In the genomic region with DNA sequence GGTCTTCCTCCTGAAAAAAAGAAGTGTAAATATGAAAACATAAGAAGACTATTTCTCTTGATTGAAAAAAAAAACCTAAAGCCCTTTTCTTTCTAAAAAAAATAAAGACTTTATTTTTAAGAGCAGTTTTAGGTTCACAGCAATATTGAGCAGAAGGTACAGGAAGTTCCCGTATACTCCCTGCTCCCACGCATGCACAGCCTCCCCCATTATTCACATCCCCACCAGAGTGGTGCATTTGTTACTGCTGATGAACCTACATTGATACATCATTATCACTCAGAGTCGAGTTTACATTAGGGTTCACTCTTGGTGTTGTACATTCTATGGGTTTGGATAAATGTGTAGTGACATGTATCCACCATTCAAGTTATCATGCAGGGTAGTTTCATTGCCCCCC, we compare ENCODE assay signal across 23 cellular contexts.
DNase-seq lines count a peak whose midpoint lies in the region; ATAC-seq and TF ChIP-seq lines count a peak whose summit lies in the region.
"Had no signal": no experiment of that assay in that cellular context is flagged by ENCODE, and none has a peak within 500 bp of the region (broad histone marks: within the 10 kb centered on the region; RNA-seq: fewer than 3 reads in every experiment).

No MANE protein-coding gene starts in this region.

- H3K27ac Mint-ChIP-seq in CD4-positive, CD25-positive, alpha-beta regulatory T cell = peak overlapping the region; percentile 18 to 73 (median 24)
- no peak overlapping the region for H3K27ac Mint-ChIP-seq in stimulated activated naive CD8-positive, alpha-beta T cell treated with anti-CD3 and anti-CD28 coated beads, Interleukin-15, amount 100 ng/mL, for 72 hours

- no peaks in the 10 kb centered on the region for H3K27me3 ChIP-seq in CD4-positive, CD25-positive, alpha-beta regulatory T cell (ENCODE audit: control insufficient read depth, insufficient read depth, low read length)
- H3K27me3 ChIP-seq: MG63 had no signal

- no peak for TF ChIP-seq CTCF in mucosa of descending colon (IDR thresholded peaks at IDR 0.05)

- no peak for ATAC-seq in CD4-positive, CD25-positive, alpha-beta regulatory T cell (ENCODE audit: low read depth in 2 of 2)
- ATAC-seq in stimulated activated naive CD8-positive, alpha-beta T cell treated with anti-CD3 and anti-CD28 coated beads, Interleukin-15, amount 100 ng/mL, for 72 hours = no peak
- no peak for ATAC-seq in HG02610 (IDR thresholded peaks at IDR 0.05; ENCODE audit: unreplicated experiment)
- no peak for ATAC-seq in mucosa of descending colon
- ATAC-seq in Right ventricle myocardium inferior = no peak
- ATAC-seq: HepG2, Panc1 had no signal

- peaks cover 2 to 18% (median 2%) of the 10 kb centered on the region in 7 donors for H3K9me3 Mint-ChIP-seq in CD4-positive, CD25-positive, alpha-beta regulatory T cell
- peaks cover 14 to 25% of the 10 kb centered on the region in 2 donors for H3K9me3 Mint-ChIP-seq in stimulated activated naive CD8-positive, alpha-beta T cell treated with anti-CD3 and anti-CD28 coated beads, Interleukin-15, amount 100 ng/mL, for 72 hours

- no peak overlapping the region for H3K4me3 Mint-ChIP-seq in CD4-positive, CD25-positive, alpha-beta regulatory T cell
- H3K4me3 Mint-ChIP-seq in stimulated activated naive CD8-positive, alpha-beta T cell treated with anti-CD3 and anti-CD28 coated beads, Interleukin-15, amount 100 ng/mL, for 72 hours = no peak overlapping the region

- H3K4me1 ChIP-seq in CD4-positive, CD25-positive, alpha-beta regulatory T cell (ENCODE audit: control insufficient read depth, insufficient read depth, low read length, poor library complexity, severe bottlenecking) = peaks cover 40% of the 10 kb centered on the region
- H3K4me1 ChIP-seq in mucosa of descending colon (ENCODE audit: low read depth) = no peaks in the 10 kb centered on the region

- no peak overlapping the region for H3K27ac ChIP-seq in CD4-positive, CD25-positive, alpha-beta regulatory T cell (ENCODE audit: insufficient read depth, low read length, poor library complexity, severe bottlenecking)
- H3K27ac ChIP-seq in KOPT-K1 (ENCODE audit: low read depth, low read length, poor library complexity, severe bottlenecking) = peak overlapping the region; percentile 93
- peak overlapping the region; percentile 93 for H3K27ac ChIP-seq in caudate nucleus (ENCODE audit: low read depth, low read length)
- H3K27ac ChIP-seq: GM23248, RWPE1, SK-N-MC had no signal

- no peaks in the 10 kb centered on the region for H3K36me3 Mint-ChIP-seq in CD4-positive, CD25-positive, alpha-beta regulatory T cell

- H3K27me3 Mint-ChIP-seq in CD4-positive, CD25-positive, alpha-beta regulatory T cell = peaks cover 4% of the 10 kb centered on the region
- H3K27me3 Mint-ChIP-seq in stimulated activated naive CD8-positive, alpha-beta T cell treated with anti-CD3 and anti-CD28 coated beads, Interleukin-15, amount 100 ng/mL, for 72 hours = no peaks in the 10 kb centered on the region

- no peak overlapping the region for H3K4me3 ChIP-seq in CD4-positive, CD25-positive, alpha-beta regulatory T cell (ENCODE audit: low read depth, low read length)
- H3K4me3 ChIP-seq in mucosa of descending colon = no peak overlapping the region
- H3K4me3 ChIP-seq: GM23248, MG63, SK-N-MC had no signal

- intact Hi-C loops in mucosa of descending colon (cut with DNase I, micrococcal nuclease) (no loop called here), Right ventricle myocardium inferior (cut with DNase I) (no loop called here)

- peaks cover 14 to 53% (median 23%) of the 10 kb centered on the region in 4 donors for H3K4me1 Mint-ChIP-seq in CD4-positive, CD25-positive, alpha-beta regulatory T cell
- H3K4me1 Mint-ChIP-seq in stimulated activated naive CD8-positive, alpha-beta T cell treated with anti-CD3 and anti-CD28 coated beads, Interleukin-15, amount 100 ng/mL, for 72 hours = peaks cover 63% of the 10 kb centered on the region

- no peaks in the 10 kb centered on the region for H3K36me3 ChIP-seq in CD4-positive, CD25-positive, alpha-beta regulatory T cell (ENCODE audit: control insufficient read depth, insufficient read depth, low read length)
- H3K36me3 ChIP-seq in KOPT-K1 (ENCODE audit: insufficient read depth, low read length) (no peaks in the 10 kb centered on the region), mucosa of descending colon (ENCODE audit: low read depth) (no peaks in the 10 kb centered on the region)
- H3K36me3 ChIP-seq: MG63 had no signal

- H3K9me3 ChIP-seq in CD4-positive, CD25-positive, alpha-beta regulatory T cell (ENCODE audit: control insufficient read depth in 2 of 2, low read length in 2 of 2) = no peaks in the 10 kb centered on the region
- H3K9me3 ChIP-seq in KOPT-K1 (ENCODE audit: insufficient read depth, low read length, poor library complexity, severe bottlenecking) (peaks cover 25% of the 10 kb centered on the region), mucosa of descending colon (peaks cover 2% of the 10 kb centered on the region)

- DNase-seq in CD4-positive, CD25-positive, alpha-beta regulatory T cell = no peak
- DNase-seq in caudate nucleus (lab: John Stamatoyannopoulos, UW) (peak in 18 of 61 donors; percentile 5 to 75 (median 14)), mucosa of descending colon (no peak), Right ventricle myocardium inferior (ENCODE audit: missing footprints) (no peak)
- peak; percentile 23 for DNase-seq in stimulated activated CD8-positive, alpha-beta memory T cell treated with anti-CD3 and anti-CD28 coated beads, Interleukin-4, amount 100 ng/mL, for 48 hours
- no peak for DNase-seq in stimulated activated naive CD8-positive, alpha-beta T cell treated with anti-CD3 and anti-CD28 coated beads, Interleukin-15, amount 100 ng/mL, for 72 hours
- DNase-seq: COR-L47, GM23248, H7, KBM-7, MG63, NCI-H1694, NCI-H2029 treated with DMSO at 0.1 percent for 48 hours, NCI-H2227 treated with DMSO at 0.1 percent for 48 hours, NCI-H510A, NCI-H69, SHP77 treated with DMSO at 0.1 percent for 48 hours had no signal

Comparison
In these comparisons a context has a peak if more than half of its experiments do, and no peak if none do; other contexts are left out.
1. H3K27ac Mint-ChIP-seq: peak in CD4-positive, CD25-positive, alpha-beta regulatory T cell (3 of 3); none in stimulated activated naive CD8-positive, alpha-beta T cell treated with anti-CD3 and anti-CD28 coated beads, Interleukin-15, amount 100 ng/mL, for 72 hours (0 of 2).